In the genomic region with DNA sequence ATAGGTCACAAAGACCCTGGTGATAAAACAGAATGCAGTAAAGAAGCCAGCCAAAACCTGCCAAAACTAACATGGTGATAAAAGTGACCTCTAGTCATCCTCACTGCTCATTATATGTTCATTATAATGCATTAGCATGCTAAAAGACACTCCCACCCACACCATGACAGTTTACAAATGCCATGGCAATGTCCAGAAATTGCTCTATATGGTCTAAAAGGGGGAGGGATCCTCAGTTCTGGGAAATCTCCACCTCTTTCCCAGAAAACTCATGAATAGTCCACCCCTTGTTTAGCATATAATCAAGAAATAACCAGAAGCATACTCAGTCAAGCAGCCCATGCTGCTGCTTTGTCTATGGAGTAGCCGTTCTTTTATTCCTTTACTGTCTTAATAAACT, we compare ENCODE assay signal across 10 cellular contexts. TPM values are rescaled to one million over a fixed set of nuclear protein-coding genes. Genes with fewer than 3 reads are reported as not detected.
"Had no signal": no experiment of that assay in that cellular context is flagged by ENCODE, and none has a peak within 500 bp of the region (broad histone marks: within the 10 kb centered on the region; RNA-seq: fewer than 3 reads in every experiment).

No MANE protein-coding gene starts in this region.

- H3K27me3 Mint-ChIP-seq: IgD-negative memory B cell had no signal

- DNase-seq: GM23248, GOT3, H7, HFFc6, KBM-7 had no signal

- ATAC-seq: HCT116, HepG2 had no signal

- H3K36me3 Mint-ChIP-seq: IgD-negative memory B cell had no signal

- H3K4me1 Mint-ChIP-seq: IgD-negative memory B cell had no signal

- H3K4me3 Mint-ChIP-seq: HFFc6, IgD-negative memory B cell had no signal

- H3K27ac Mint-ChIP-seq: HFFc6, IgD-negative memory B cell had no signal

RNA-seq across cellular contexts. Expression of a gene that starts 40.4 kb away (rescaled TPM):
- total RNA-seq: GM23248, H4, H7, HepG2, HFFc6, HT1080 had no signal
